10 cellular contexts compared by ENCODE assay signal in genomic region chr19:33300016-33300981, GRCh38. TPM values are rescaled to one million over a fixed set of nuclear protein-coding genes. Genes with fewer than 3 reads are reported as not detected.
DNase-seq lines count a peak whose midpoint lies in the region; ATAC-seq, FAIRE-seq and TF ChIP-seq lines count a peak whose summit lies in the region.
"Had no signal": no experiment of that assay in that cellular context is flagged by ENCODE, and none has a peak within 500 bp of the region (broad histone marks: within the 10 kb centered on the region; RNA-seq: fewer than 3 reads in every experiment).

No MANE protein-coding gene starts in this region.

- H3K9me3 Mint-ChIP-seq in CD8-positive, alpha-beta memory T cell, result no peaks in the 10 kb centered on the region
- H3K9me3 Mint-ChIP-seq in endothelial cell (ENCODE audit: unreplicated experiment), result no peaks in the 10 kb centered on the region

- no peaks in the 10 kb centered on the region for H3K4me1 ChIP-seq in CD8-positive, alpha-beta memory T cell (ENCODE audit: insufficient read depth, low read length)
- H3K4me1 ChIP-seq in hepatocyte (ENCODE audit: insufficient read depth), result peaks cover 48% of the 10 kb centered on the region
- peaks cover 18% of the 10 kb centered on the region for H3K4me1 ChIP-seq in psoas muscle

- no peak overlapping the region for H3K9ac ChIP-seq in SK-N-MC (ENCODE audit: insufficient read length)

- DNase-seq in CD8-positive, alpha-beta memory T cell, result no peak
- DNase-seq in SK-N-MC (ENCODE audit: low read depth, low spot score) (no peak), hepatocyte (ENCODE audit: low spot score) (no peak), psoas muscle (peak in 1 of 2 donors; percentile 72), endothelial cell (ENCODE audit: low spot score) (no peak), GM12891 (ENCODE audit: insufficient read length, low spot score) (no peak), OCI-M2 (lab: John Stamatoyannopoulos, UW; ENCODE audit: unreplicated experiment) (no peak)
- DNase-seq: activated T-cell treated with anti-CD3 and anti-CD28 coated beads, Interleukin-2, amount 50 U/mL, for 48 hours; foreskin keratinocyte had no signal

- no peaks in the 10 kb centered on the region for H3K36me3 Mint-ChIP-seq in CD8-positive, alpha-beta memory T cell
- H3K36me3 Mint-ChIP-seq in endothelial cell (ENCODE audit: low read depth, unreplicated experiment), result no peaks in the 10 kb centered on the region

- TF ChIP-seq CTCF in hepatocyte (IDR thresholded peaks at IDR 0.05; ENCODE audit: poor library complexity) (no peak), psoas muscle (IDR thresholded peaks at IDR 0.05) (no peak), endothelial cell (IDR thresholded peaks at IDR 0.05; ENCODE audit: unreplicated experiment) (no peak)

- H2AFZ ChIP-seq in hepatocyte, result no peak overlapping the region

- peaks cover 15% of the 10 kb centered on the region for H3K27me3 ChIP-seq in CD8-positive, alpha-beta memory T cell (ENCODE audit: insufficient read depth, low read length, poor library complexity, severe bottlenecking)
- H3K27me3 ChIP-seq in hepatocyte, result peaks cover 2% of the 10 kb centered on the region
- no peaks in the 10 kb centered on the region for H3K27me3 ChIP-seq in psoas muscle (ENCODE audit: insufficient read depth in 3 of 3, low read length in 2 of 3)

- POLR2A ChIA-PET in CD8-positive, alpha-beta memory T cell (lab: Charles Lee), result no interaction called here

- no peak for ATAC-seq in psoas muscle
- ATAC-seq in HG03460 (IDR thresholded peaks at IDR 0.05; ENCODE audit: unreplicated experiment), result no peak
- ATAC-seq: foreskin keratinocyte had no signal

- no peak overlapping the region for H3K4me3 ChIP-seq in CD8-positive, alpha-beta memory T cell (ENCODE audit: low read length)
- H3K4me3 ChIP-seq in SK-N-MC, result peak overlapping the region; percentile 58
- peak overlapping the region; percentile 49 for H3K4me3 ChIP-seq in hepatocyte
- H3K4me3 ChIP-seq in psoas muscle, result peak overlapping the region; percentile 86

- no peak overlapping the region for H3K27ac ChIP-seq in CD8-positive, alpha-beta memory T cell (ENCODE audit: low read depth, low read length)
- H3K27ac ChIP-seq in SK-N-MC, result no peak overlapping the region
- H3K27ac ChIP-seq in hepatocyte, result peak overlapping the region; percentile 86
- peak overlapping the region; percentile 27 for H3K27ac ChIP-seq in psoas muscle
- H3K27ac ChIP-seq: foreskin keratinocyte had no signal

- TF ChIP-seq POLR2A in GM12891 (IDR thresholded peaks at IDR 0.05; ENCODE audit: low read depth, low read length), result no peak

- FAIRE-seq in GM12891 (lab: Jason Lieb, UNC), result no peak

- H3K9me2 ChIP-seq in hepatocyte (replicated peaks; ENCODE audit: insufficient read depth), result no peaks in the 10 kb centered on the region

- H3K79me2 ChIP-seq in hepatocyte, result peaks cover 35% of the 10 kb centered on the region

- CTCF ChIA-PET in CD8-positive, alpha-beta memory T cell (lab: Charles Lee), result no interaction called here

- peaks cover 16 to 41% of the 10 kb centered on the region in 2 donors for H3K27me3 Mint-ChIP-seq in CD8-positive, alpha-beta memory T cell
- H3K27me3 Mint-ChIP-seq in endothelial cell (ENCODE audit: unreplicated experiment), result peaks cover 16% of the 10 kb centered on the region

- H3K36me3 ChIP-seq in CD8-positive, alpha-beta memory T cell (ENCODE audit: insufficient read depth, low read length), result no peaks in the 10 kb centered on the region
- H3K36me3 ChIP-seq in SK-N-MC (ENCODE audit: insufficient read depth, low read length) (no peaks in the 10 kb centered on the region), hepatocyte (replicated peaks; ENCODE audit: insufficient read depth, low read depth) (no peaks in the 10 kb centered on the region), psoas muscle (ENCODE audit: insufficient read depth in 1 of 2, low read depth in 1 of 2) (no peaks in the 10 kb centered on the region)

- H3K4me1 Mint-ChIP-seq in CD8-positive, alpha-beta memory T cell, result peaks cover 2 to 11% (median 9%) of the 10 kb centered on the region in 3 donors
- H3K4me1 Mint-ChIP-seq in endothelial cell (ENCODE audit: unreplicated experiment), result no peaks in the 10 kb centered on the region

- H3K4me3 Mint-ChIP-seq in CD8-positive, alpha-beta memory T cell, result peak overlapping the region; percentile 53 to 80 (median 69)
- H3K4me3 Mint-ChIP-seq in endothelial cell (ENCODE audit: unreplicated experiment), result no peak overlapping the region

- intact Hi-C loops in psoas muscle (cut with DNase I), result loop anchor here (5.0 kb wide), 3 partner anchors 63 to 87 kb away; partner anchors contain the start of gene CEBPG (in 2 of the 2)

- H4K20me1 ChIP-seq in hepatocyte (ENCODE audit: insufficient read depth, poor library complexity, severe bottlenecking), result peaks cover 15% of the 10 kb centered on the region

- H3K4me2 ChIP-seq in hepatocyte, result peak overlapping the region; percentile 95

- H3K27ac Mint-ChIP-seq in CD8-positive, alpha-beta memory T cell, result no peak overlapping the region
- no peak overlapping the region for H3K27ac Mint-ChIP-seq in endothelial cell (ENCODE audit: unreplicated experiment)

- 52% methylated on average over 27 of the region's 27 CpGs for WGBS in hepatocyte (ENCODE audit: low lambda C conversion rate, missing lambda C conversion rate)
- WGBS in psoas muscle, 3 donors, result 56 to 66% (median 66%) methylated on average over 26 to 27 of the region's 27 CpGs

- no peaks in the 10 kb centered on the region for H3K9me3 ChIP-seq in CD8-positive, alpha-beta memory T cell (ENCODE audit: low read length)
- H3K9me3 ChIP-seq in SK-N-MC (ENCODE audit: low read depth, low read length) (no peaks in the 10 kb centered on the region), hepatocyte (ENCODE audit: low read depth) (no peaks in the 10 kb centered on the region), psoas muscle (no peaks in the 10 kb centered on the region)

TF ChIP-seq in GM12891, 5 proteins besides CTCF, POLR2A, EP300 and RAD21:
- no peak for TF ChIP-seq SPI1 (IDR thresholded peaks at IDR 0.05; ENCODE audit: low read depth, low read length)
- TF ChIP-seq TAF1 (IDR thresholded peaks at IDR 0.05; ENCODE audit: low read depth, low read length), result no peak
- no peak for TF ChIP-seq POLR2AphosphoS5 (IDR thresholded peaks at IDR 0.05; ENCODE audit: low read depth, low read length)
- no peak for TF ChIP-seq PAX5 (IDR thresholded peaks at IDR 0.05; ENCODE audit: insufficient read depth, low read length, severe bottlenecking)
- no peak for TF ChIP-seq POU2F2 (IDR thresholded peaks at IDR 0.05; ENCODE audit: low read depth, low read length)

RNA-seq across cellular contexts. Expression of gene CEBPA, which starts 2.0 kb away (rescaled TPM):
- 1 to 10 TPM; 1.1 to 1.3 TPM for total RNA-seq in CD8-positive, alpha-beta memory T cell
- 1.6 TPM for polyA plus RNA-seq in CD8-positive, alpha-beta memory T cell
- total RNA-seq in hepatocyte (151 and 160 TPM in 2 replicates), psoas muscle (10 to 100 TPM in 2 of 4 donors, 1 to 10 TPM in 2; 7.7 to 50.7 (median 11.5) TPM), endothelial cell (ENCODE audit: unreplicated experiment) (0.59 TPM)
- polyA plus RNA-seq in hepatocyte (65.1 and 103 TPM in 2 replicates), psoas muscle (10 to 100 TPM in 1 of 3 donors, 1 to 10 TPM in 2; 5.8 to 27.6 (median 6.8) TPM)
- polyA plus RNA-seq in GM12891 (2012; ENCODE audit: low read depth, missing spikeins), result not detected

Comparison
In these comparisons a context has a peak if more than half of its experiments do, and no peak if none do; other contexts are left out.
1. H3K27ac ChIP-seq: peak in hepatocyte (single experiment) and psoas muscle (single experiment); none in CD8-positive, alpha-beta memory T cell (single experiment) and SK-N-MC (single experiment).